1 cellular context compared by ENCODE assay signal in genomic region chr19:55580628-55581144, GRCh38.
A peak's percentile ranks its signal among the peaks of the same experiment; 100 is the strongest.
TF ChIP-seq lines count a peak whose summit lies in the region.

TSS of gene ZNF579 (minus strand) at chr19:55580848. CDS start at chr19:55579639, 1,209 bp downstream.

TF ChIP-seq in H1, 55 proteins besides CTCF, POLR2A, EP300 and RAD21 (continued from another document):
- TF ChIP-seq KDM4A (IDR thresholded peaks at IDR 0.05; ENCODE audit: low read depth, low read length, severe bottlenecking) (peak; percentile 39), ASH2L (IDR thresholded peaks at IDR 0.05; ENCODE audit: low read length) (no peak), CBX8 (IDR thresholded peaks at IDR 0.05; ENCODE audit: borderline replicate concordance, low read depth, low read length) (no peak), PHF8 (conservative IDR thresholded peaks at IDR 0.05; ENCODE audit: low read depth, low read length) (no peak), FOSL1 (IDR thresholded peaks at IDR 0.05; ENCODE audit: insufficient read depth, low read depth, low read length) (no peak), GABPA (IDR thresholded peaks at IDR 0.05; ENCODE audit: borderline replicate concordance, insufficient read depth, low read length) (peak; percentile 97), TCF12 (IDR thresholded peaks at IDR 0.05; ENCODE audit: low read depth, low read length) (no peak), TBP (IDR thresholded peaks at IDR 0.05; ENCODE audit: low read depth, low read length) (peak; percentile 40; the same call in 1 of the 2 replicates), CHD7 (IDR thresholded peaks at IDR 0.05; ENCODE audit: insufficient replicate concordance, low read length) (no peak), RFX5 (IDR thresholded peaks at IDR 0.05; ENCODE audit: borderline replicate concordance, low read depth, low read length) (no peak), TAF7 (optimal IDR thresholded peaks at IDR 0.05; ENCODE audit: borderline replicate concordance, low read depth, low read length) (no peak), CREB1 (IDR thresholded peaks at IDR 0.05) (no peak), NRF1 (IDR thresholded peaks at IDR 0.05; ENCODE audit: low read depth, low read length) (no peak), E2F6 (IDR thresholded peaks at IDR 0.05) (no peak), MAX (IDR thresholded peaks at IDR 0.05) (no peak), CHD1 (IDR thresholded peaks at IDR 0.05; ENCODE audit: low read depth, low read length) (no peak), CHD2 (IDR thresholded peaks at IDR 0.05; ENCODE audit: low read length) (no peak), YY1 (IDR thresholded peaks at IDR 0.05; ENCODE audit: low read depth, low read length) (peak; percentile 47; the same call in 1 of the 2 replicates), BACH1 (IDR thresholded peaks at IDR 0.05; ENCODE audit: low read length) (no peak), USF2 (IDR thresholded peaks at IDR 0.05; ENCODE audit: low read length) (no peak), SUZ12 (IDR thresholded peaks at IDR 0.05; ENCODE audit: low read length) (no peak), SP4 (IDR thresholded peaks at IDR 0.05; ENCODE audit: low read length) (no peak), BCL11A (IDR thresholded peaks at IDR 0.05; ENCODE audit: low read depth in 2 of 2, low read length in 2 of 2) (no peak), KDM5A (IDR thresholded peaks at IDR 0.05; ENCODE audit: low read length) (peak; percentile 53; the same call in 1 of the 2 replicates), SP1 (IDR thresholded peaks at IDR 0.05; ENCODE audit: low read depth, low read length) (0 out of 2 replicates have a peak, but pooled peaks have one; percentile 36), CTBP2 (IDR thresholded peaks at IDR 0.05; ENCODE audit: borderline replicate concordance, insufficient read depth, insufficient read length, low read length) (no peak), SIN3A (conservative IDR thresholded peaks at IDR 0.05 in 1 of 2, IDR thresholded peaks at IDR 0.05 in 1 of 2; ENCODE audit: low read depth in 1 of 2, low read length in 2 of 2) (peak; percentile 65 to 78; a peak in 2 of 4 replicates), ATF2 (IDR thresholded peaks at IDR 0.05; ENCODE audit: low read length) (no peak), SIX5 (IDR thresholded peaks at IDR 0.05; ENCODE audit: low read depth, low read length) (no peak), POLR2AphosphoS5 (IDR thresholded peaks at IDR 0.05; ENCODE audit: low read depth, low read length) (no peak), HDAC6 (IDR thresholded peaks at IDR 0.05; ENCODE audit: low read depth, low read length) (no peak), SIRT6 (IDR thresholded peaks at IDR 0.05; ENCODE audit: low read length) (no peak), ZNF274 (IDR thresholded peaks at IDR 0.05; ENCODE audit: borderline replicate concordance, extremely low read depth, low read length) (no peak), BRCA1 (IDR thresholded peaks at IDR 0.05; ENCODE audit: low read depth, low read length) (no peak), CEBPB (IDR thresholded peaks at IDR 0.05; ENCODE audit: low read depth, low read length) (no peak), KDM1A (IDR thresholded peaks at IDR 0.05; ENCODE audit: borderline replicate concordance, low read length) (no peak), POU5F1 (IDR thresholded peaks at IDR 0.05; ENCODE audit: low read depth, low read length) (no peak), CBX5 (IDR thresholded peaks at IDR 0.05; ENCODE audit: low read depth, low read length) (no peak), RNF2 (IDR thresholded peaks at IDR 0.05; ENCODE audit: borderline replicate concordance, low read depth, low read length, missing control alignments, poor library complexity, severe bottlenecking) (no peak), NANOG (IDR thresholded peaks at IDR 0.05; ENCODE audit: insufficient read depth, low read depth, low read length, poor library complexity, severe bottlenecking) (no peak), SP2 (IDR thresholded peaks at IDR 0.05; ENCODE audit: low read length) (no peak), JUN (IDR thresholded peaks at IDR 0.05; ENCODE audit: low read depth, low read length) (no peak), TEAD4 (IDR thresholded peaks at IDR 0.05; ENCODE audit: low read depth, low read length) (peak; percentile 33; the same call in 1 of the 2 replicates), RBBP5 (IDR thresholded peaks at IDR 0.05; ENCODE audit: borderline replicate concordance, low read depth, low read length) (no peak), MAFK (IDR thresholded peaks at IDR 0.05; ENCODE audit: low read depth, low read length) (no peak), SRF (IDR thresholded peaks at IDR 0.05; ENCODE audit: low read depth, low read length) (no peak), HDAC2 (IDR thresholded peaks at IDR 0.05; ENCODE audit: borderline replicate concordance in 1 of 2, low read depth in 2 of 2, low read length in 2 of 2) (no peak), JUND (IDR thresholded peaks at IDR 0.05; ENCODE audit: low read length) (no peak)
